ENCODE assay signal across 13 cellular contexts in the genomic region with DNA sequence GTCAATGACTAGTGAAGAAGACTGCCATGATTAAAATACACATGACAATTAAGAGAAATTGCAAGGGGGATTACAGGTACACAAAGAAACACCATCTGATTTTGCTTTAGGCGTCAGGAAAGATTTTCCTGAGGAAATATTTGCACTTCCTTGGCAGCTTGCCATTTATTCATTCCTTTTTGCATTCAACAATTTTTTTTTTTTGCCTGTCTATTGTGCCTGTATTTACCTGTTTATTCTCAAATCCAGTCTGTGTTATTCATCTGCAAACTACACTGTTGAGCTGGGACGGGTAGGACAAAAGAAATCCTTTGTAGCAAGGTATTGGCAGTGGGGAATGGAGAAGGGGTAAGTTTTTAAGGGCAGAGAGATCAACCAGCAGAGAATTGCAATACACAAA. TPM values are rescaled to one million over a fixed set of nuclear protein-coding genes. Genes with fewer than 3 reads are reported as not detected.
DNase-seq lines count a peak whose midpoint lies in the region; ATAC-seq and TF ChIP-seq lines count a peak whose summit lies in the region.
"Had no signal": no experiment of that assay in that cellular context is flagged by ENCODE, and none has a peak within 500 bp of the region (broad histone marks: within the 10 kb centered on the region; RNA-seq: fewer than 3 reads in every experiment).

No MANE protein-coding gene starts in this region.

- peaks cover 18% of the 10 kb centered on the region for H3K36me3 Mint-ChIP-seq in Calu3 (ENCODE audit: insufficient read depth, unreplicated experiment)

- no peak overlapping the region for H3K4me3 ChIP-seq in LNCaP clone FGC (ENCODE audit: low read depth, low read length)
- H3K4me3 ChIP-seq in fibroblast of pulmonary artery (replicated peaks; ENCODE audit: low read depth, low read length), result no peak overlapping the region

- intact Hi-C loops in Calu3 (cut with micrococcal nuclease; ENCODE audit: unreplicated experiment), result no loop called here

- CTCF ChIA-PET in Calu3 (lab: Charles Lee), result no interaction called here

- H3K4me1 Mint-ChIP-seq in Calu3 (ENCODE audit: low read depth, unreplicated experiment), result peaks cover 67% of the 10 kb centered on the region

- ATAC-seq in esophagus mucosa, result no peak
- no peak for ATAC-seq in GM21619 (IDR thresholded peaks at IDR 0.05; ENCODE audit: unreplicated experiment)
- ATAC-seq: Right ventricle myocardium inferior had no signal

- no TSS peak for BruUV-seq in Calu3 (replicated peaks; lab: Mats Ljungman, UMichigan)

- peaks cover 7% of the 10 kb centered on the region for H3K9me3 Mint-ChIP-seq in Calu3 (ENCODE audit: low read depth, unreplicated experiment)

- peak overlapping the region; percentile 8 for H3K4me3 Mint-ChIP-seq in Calu3 (ENCODE audit: low read depth, unreplicated experiment)
- H3K4me3 Mint-ChIP-seq: central memory CD8-positive, alpha-beta T cell; type B pancreatic cell had no signal

- no peaks in the 10 kb centered on the region for H3K27me3 Mint-ChIP-seq in Calu3 (ENCODE audit: unreplicated experiment)
- H3K27me3 Mint-ChIP-seq: central memory CD8-positive, alpha-beta T cell; type B pancreatic cell had no signal

- H3K27ac Mint-ChIP-seq in Calu3 (ENCODE audit: unreplicated experiment), result peak overlapping the region; percentile 32

- DNase-seq in Calu3, result peak; percentile 16
- DNase-seq in LNCaP clone FGC (ENCODE audit: low read depth), result peak; percentile 27
- DNase-seq in NCI-H774 (lab: John Stamatoyannopoulos, UW), result peak; percentile 55
- DNase-seq in fibroblast of pulmonary artery (ENCODE audit: low read depth), result peak; percentile 43
- no peak for DNase-seq in LoVo (ENCODE audit: low spot score)
- DNase-seq in HuH-7 (ENCODE audit: low spot score), result no peak
- DNase-seq: activated T-cell treated with anti-CD3 and anti-CD28 coated beads for 4 hours; stimulated activated CD4-positive, alpha-beta T cell treated with anti-CD3 and anti-CD28 coated beads, Interleukin-4, amount 100 ng/mL, for 4 hours had no signal

- TF ChIP-seq CTCF in Calu3 (IDR thresholded peaks at IDR 0.05; ENCODE audit: unreplicated experiment) (no peak), LNCaP clone FGC (IDR thresholded peaks at IDR 0.05; ENCODE audit: control insufficient read depth, extremely low read depth, insufficient read depth) (no peak), fibroblast of pulmonary artery (IDR thresholded peaks at IDR 0.05; ENCODE audit: low read length, missing control alignments) (no peak)

RNA-seq across cellular contexts. Expression of a gene that starts 31.8 kb away (rescaled TPM):
- total RNA-seq in Calu3 (2022), result 129 and 134 TPM in 2 replicates
- total RNA-seq in esophagus mucosa, result 87.2 TPM

Comparison
In these comparisons a context has a peak if more than half of its experiments do, and no peak if none do; other contexts are left out.
1. DNase-seq: peak in Calu3 (single experiment), LNCaP clone FGC (single experiment), NCI-H774 (single experiment) and fibroblast of pulmonary artery (single experiment); none in LoVo (single experiment) and HuH-7 (single experiment).